10 cellular contexts compared by ENCODE assay signal in the genomic region with DNA sequence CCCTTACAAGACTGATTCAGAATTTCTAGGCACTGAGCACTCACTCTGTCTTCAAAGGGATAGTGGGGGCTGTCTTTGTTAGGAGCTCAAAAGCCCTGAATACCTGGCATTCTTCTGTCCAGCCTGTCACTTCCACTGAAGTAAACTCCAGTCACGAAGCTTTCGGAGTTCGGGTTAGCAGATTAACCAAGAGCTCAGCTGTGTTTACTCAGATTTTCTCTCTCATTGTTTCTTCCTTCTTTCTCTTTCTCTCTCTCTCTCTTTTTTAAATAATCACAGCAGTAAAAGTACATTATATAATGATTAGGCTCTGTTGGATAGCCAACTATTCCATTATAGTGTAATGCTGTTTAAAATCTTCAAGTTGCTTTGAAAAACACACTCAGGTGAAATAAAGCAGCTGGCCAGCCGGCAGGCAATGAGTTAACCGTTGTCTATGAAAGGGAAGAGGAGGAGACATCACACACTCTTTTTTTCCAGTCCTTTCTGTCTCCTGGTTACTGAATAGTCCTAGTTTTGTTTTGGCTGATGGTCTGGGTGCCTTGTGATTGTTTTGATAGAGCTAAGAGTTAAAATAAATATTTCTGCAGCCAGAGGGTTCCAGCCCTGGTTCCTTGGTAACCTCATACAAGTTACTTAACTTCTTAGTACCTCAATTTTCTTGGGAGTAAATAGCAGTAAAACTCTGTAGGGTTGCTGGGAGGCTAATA.
DNase-seq lines count a peak whose midpoint lies in the region; ATAC-seq and TF ChIP-seq lines count a peak whose summit lies in the region.
"Had no signal": no experiment of that assay in that cellular context is flagged by ENCODE, and none has a peak within 500 bp of the region (broad histone marks: within the 10 kb centered on the region; RNA-seq: fewer than 3 reads in every experiment).

No MANE protein-coding gene starts in this region.

- H3K9me3 Mint-ChIP-seq in endodermal cell (peaks cover 16% of the 10 kb centered on the region), mesothelial cell of epicardium (peaks cover 12% of the 10 kb centered on the region)

- no peak for TF ChIP-seq EP300 in Ishikawa (IDR thresholded peaks at IDR 0.05; ENCODE audit: borderline replicate concordance)

- H3K27ac Mint-ChIP-seq in endodermal cell (peak overlapping the region; percentile 88), mesothelial cell of epicardium (peak overlapping the region; percentile 99)
- H3K27ac Mint-ChIP-seq: T-cell had no signal

- in situ Hi-C loops in G401 (cut with HindIII; ENCODE audit: low sequenced_read_pairs) = no loop called here

- TF ChIP-seq CTCF in endodermal cell (conservative IDR thresholded peaks at IDR 0.05) = no peak
- TF ChIP-seq CTCF in mesothelial cell of epicardium (IDR thresholded peaks at IDR 0.05; ENCODE audit: unreplicated experiment) = no peak

- H3K4me3 ChIP-seq in endodermal cell (ENCODE audit: low read length) = peak overlapping the region; percentile 10

- TF ChIP-seq RAD21 in Ishikawa (IDR thresholded peaks at IDR 0.05; ENCODE audit: low read depth) = no peak

- H3K4me1 Mint-ChIP-seq in endodermal cell (peaks cover 13% of the 10 kb centered on the region), mesothelial cell of epicardium (peaks cover 17% of the 10 kb centered on the region)
- H3K4me1 Mint-ChIP-seq: T-cell had no signal

- peaks cover 15% of the 10 kb centered on the region for H3K9me3 ChIP-seq in endodermal cell (ENCODE audit: control insufficient read depth, low read length)

- H3K36me3 ChIP-seq in endodermal cell (ENCODE audit: control insufficient read depth, insufficient read depth, low read length) = no peaks in the 10 kb centered on the region

- H3K4me1 ChIP-seq in endodermal cell (ENCODE audit: control insufficient read depth, insufficient read depth, low read length) = peaks cover 5% of the 10 kb centered on the region

- no peak for TF ChIP-seq POLR2A in GM18505 (IDR thresholded peaks at IDR 0.05; ENCODE audit: borderline replicate concordance, extremely low read depth, insufficient read depth, insufficient read length)

- WGBS in endodermal cell (ENCODE audit: insufficient coverage in 1 of 2, insufficient read length in 1 of 2), 2 experiments = 0 to 7% methylated on average over 4 to 5 of the region's 5 CpGs

- peak; percentile 36 for DNase-seq in A172 (ENCODE audit: low spot score)
- DNase-seq in endodermal cell = peak; percentile 74
- no peak for DNase-seq in mesothelial cell of epicardium (ENCODE audit: low spot score in 2 of 2, unreplicated experiment in 2 of 2)
- no peak for DNase-seq in AML-193 (lab: John Stamatoyannopoulos, UW)
- DNase-seq in G401 (ENCODE audit: low spot score) = no peak
- DNase-seq in stimulated activated CD4-positive, alpha-beta T cell treated with anti-CD3 and anti-CD28 coated beads, Interleukin-2, amount 100 ng/mL, for 48 hours = no peak
- DNase-seq: activated naive CD4-positive, alpha-beta T cell treated with anti-CD3 and anti-CD28 coated beads, Interleukin-2, amount 50 U/mL, for 16 hours; T-cell had no signal

- ATAC-seq in GM18505 (IDR thresholded peaks at IDR 0.05; ENCODE audit: unreplicated experiment) = no peak
- ATAC-seq: T-cell had no signal

- H3K36me3 Mint-ChIP-seq in endodermal cell (ENCODE audit: low read depth) (peaks cover 2% of the 10 kb centered on the region), mesothelial cell of epicardium (peaks cover 4% of the 10 kb centered on the region)
- H3K36me3 Mint-ChIP-seq: T-cell had no signal

- H3K9ac ChIP-seq in endodermal cell (ENCODE audit: extremely low read depth, low read length, poor library complexity, severe bottlenecking) = peak overlapping the region; percentile 59

- H3K27me3 Mint-ChIP-seq in endodermal cell (ENCODE audit: insufficient read depth) = peaks cover 2% of the 10 kb centered on the region
- H3K27me3 Mint-ChIP-seq in mesothelial cell of epicardium (ENCODE audit: low read depth) = no peaks in the 10 kb centered on the region
- H3K27me3 Mint-ChIP-seq: T-cell had no signal

- peak overlapping the region; percentile 88 for H3K27ac ChIP-seq in endodermal cell (ENCODE audit: low read depth, low read length)

- no peaks in the 10 kb centered on the region for H3K27me3 ChIP-seq in endodermal cell (ENCODE audit: control insufficient read depth, insufficient read depth, low read length, poor library complexity, severe bottlenecking)

- H3K4me3 Mint-ChIP-seq in endodermal cell = peak overlapping the region; percentile 23
- peak overlapping the region; percentile 65 for H3K4me3 Mint-ChIP-seq in mesothelial cell of epicardium
- H3K4me3 Mint-ChIP-seq: T-cell had no signal

TF ChIP-seq in Ishikawa, 13 proteins besides CTCF, POLR2A, EP300 and RAD21:
- TF ChIP-seq CREB1 (IDR thresholded peaks at IDR 0.05; ENCODE audit: low read depth) = no peak
- TF ChIP-seq, protein P1, sequence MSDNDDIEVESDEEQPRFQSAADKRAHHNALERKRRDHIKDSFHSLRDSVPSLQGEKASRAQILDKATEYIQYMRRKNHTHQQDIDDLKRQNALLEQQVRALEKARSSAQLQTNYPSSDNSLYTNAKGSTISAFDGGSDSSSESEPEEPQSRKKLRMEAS (IDR thresholded peaks at IDR 0.05) = no peak
- no peak for TF ChIP-seq ZBTB7A (IDR thresholded peaks at IDR 0.05; ENCODE audit: low read depth)
- no peak for TF ChIP-seq FOXM1 (IDR thresholded peaks at IDR 0.05; ENCODE audit: borderline replicate concordance, low read depth)
- TF ChIP-seq, protein P2, sequence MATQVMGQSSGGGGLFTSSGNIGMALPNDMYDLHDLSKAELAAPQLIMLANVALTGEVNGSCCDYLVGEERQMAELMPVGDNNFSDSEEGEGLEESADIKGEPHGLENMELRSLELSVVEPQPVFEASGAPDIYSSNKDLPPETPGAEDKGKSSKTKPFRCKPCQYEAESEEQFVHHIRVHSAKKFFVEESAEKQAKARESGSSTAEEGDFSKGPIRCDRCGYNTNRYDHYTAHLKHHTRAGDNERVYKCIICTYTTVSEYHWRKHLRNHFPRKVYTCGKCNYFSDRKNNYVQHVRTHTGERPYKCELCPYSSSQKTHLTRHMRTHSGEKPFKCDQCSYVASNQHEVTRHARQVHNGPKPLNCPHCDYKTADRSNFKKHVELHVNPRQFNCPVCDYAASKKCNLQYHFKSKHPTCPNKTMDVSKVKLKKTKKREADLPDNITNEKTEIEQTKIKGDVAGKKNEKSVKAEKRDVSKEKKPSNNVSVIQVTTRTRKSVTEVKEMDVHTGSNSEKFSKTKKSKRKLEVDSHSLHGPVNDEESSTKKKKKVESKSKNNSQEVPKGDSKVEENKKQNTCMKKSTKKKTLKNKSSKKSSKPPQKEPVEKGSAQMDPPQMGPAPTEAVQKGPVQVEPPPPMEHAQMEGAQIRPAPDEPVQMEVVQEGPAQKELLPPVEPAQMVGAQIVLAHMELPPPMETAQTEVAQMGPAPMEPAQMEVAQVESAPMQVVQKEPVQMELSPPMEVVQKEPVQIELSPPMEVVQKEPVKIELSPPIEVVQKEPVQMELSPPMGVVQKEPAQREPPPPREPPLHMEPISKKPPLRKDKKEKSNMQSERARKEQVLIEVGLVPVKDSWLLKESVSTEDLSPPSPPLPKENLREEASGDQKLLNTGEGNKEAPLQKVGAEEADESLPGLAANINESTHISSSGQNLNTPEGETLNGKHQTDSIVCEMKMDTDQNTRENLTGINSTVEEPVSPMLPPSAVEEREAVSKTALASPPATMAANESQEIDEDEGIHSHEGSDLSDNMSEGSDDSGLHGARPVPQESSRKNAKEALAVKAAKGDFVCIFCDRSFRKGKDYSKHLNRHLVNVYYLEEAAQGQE (IDR thresholded peaks at IDR 0.05; ENCODE audit: low read depth) = no peak
- TF ChIP-seq YY1 (IDR thresholded peaks at IDR 0.05; ENCODE audit: low read depth) = no peak
- no peak for TF ChIP-seq TCF12 (IDR thresholded peaks at IDR 0.05; ENCODE audit: low read depth)
- peak; percentile 49 for TF ChIP-seq TEAD4 (IDR thresholded peaks at IDR 0.05)

Comparison
In these comparisons a context has a peak if more than half of its experiments do, and no peak if none do; other contexts are left out.
1. DNase-seq: peak in A172 (single experiment) and endodermal cell (single experiment); none in mesothelial cell of epicardium (0 of 2), AML-193 (0 of 2), G401 (single experiment) and stimulated activated CD4-positive, alpha-beta T cell treated with anti-CD3 and anti-CD28 coated beads, Interleukin-2, amount 100 ng/mL, for 48 hours (0 of 2).